ENCODE assay signal across 13 cellular contexts in the genomic region with DNA sequence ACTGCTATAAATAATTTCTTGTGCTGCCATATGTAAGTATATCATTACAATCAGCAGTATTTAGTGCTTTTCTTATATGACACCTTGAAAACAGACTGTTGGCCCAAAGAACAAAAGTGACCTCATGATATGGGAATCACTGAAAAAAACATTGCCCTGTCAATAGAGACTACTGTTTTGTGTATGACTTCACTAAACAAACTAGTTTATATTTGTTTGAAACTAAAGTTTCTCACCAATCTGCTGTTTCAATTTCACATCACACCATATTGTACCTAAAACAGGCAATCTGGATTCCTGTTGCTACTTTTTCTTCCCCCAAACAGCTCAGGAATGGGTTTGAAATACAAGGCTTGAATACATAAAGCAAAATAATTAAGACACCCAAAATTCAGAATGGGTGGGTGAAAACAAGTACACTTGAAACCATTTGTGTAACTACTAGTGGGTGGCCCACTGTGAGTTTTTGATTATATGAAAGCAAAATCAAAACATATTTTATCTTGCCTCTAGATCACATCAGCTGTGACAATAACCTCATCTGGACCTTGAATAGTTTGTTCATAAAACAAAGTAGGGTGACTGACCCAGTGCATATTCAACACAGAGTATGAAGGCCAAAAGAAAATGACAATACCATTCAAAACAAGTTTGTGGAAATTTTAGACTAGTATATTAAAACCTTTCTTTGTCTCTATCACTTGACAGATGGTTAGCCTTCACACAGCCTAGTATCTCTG. TPM values are rescaled to one million over a fixed set of nuclear protein-coding genes. Genes with fewer than 3 reads are reported as not detected.
A peak's percentile ranks its signal among the peaks of the same experiment; 100 is the strongest.
DNase-seq lines count a peak whose midpoint lies in the region; ATAC-seq and TF ChIP-seq lines count a peak whose summit lies in the region.
"Had no signal": no experiment of that assay in that cellular context is flagged by ENCODE, and none has a peak within 500 bp of the region (broad histone marks: within the 10 kb centered on the region; RNA-seq: fewer than 3 reads in every experiment).

No MANE protein-coding gene starts in this region.

- ATAC-seq in GM19023 (IDR thresholded peaks at IDR 0.05; ENCODE audit: unreplicated experiment) = peak; percentile 69
- ATAC-seq in GM21619 (IDR thresholded peaks at IDR 0.05; ENCODE audit: unreplicated experiment) = peak; percentile 68
- ATAC-seq in HG03095 (IDR thresholded peaks at IDR 0.05; ENCODE audit: unreplicated experiment) = peak; percentile 52
- ATAC-seq in body of pancreas = peak; percentile 78
- ATAC-seq in Right ventricle myocardium inferior = no peak
- no peak for ATAC-seq in left cardiac atrium
- ATAC-seq: gastroesophageal sphincter had no signal

- H3K4me3 ChIP-seq in body of pancreas = no peak overlapping the region
- H3K4me3 ChIP-seq: BLaER1 treated with 17β-estradiol and CSF1 and Interleukin-3, amounts not matched to agents 10 nM and 100 nM; gastroesophageal sphincter; right atrium auricular region had no signal

- H3K9me3 ChIP-seq in body of pancreas = no peaks in the 10 kb centered on the region
- H3K9me3 ChIP-seq: BLaER1 treated with 17β-estradiol and CSF1 and Interleukin-3, amounts not matched to agents 10 nM and 100 nM; gastroesophageal sphincter; right atrium auricular region had no signal

- in situ Hi-C loops in GM13976 (cut with MboI; ENCODE audit: low sequenced_read_pairs, unreplicated experiment) = no loop called here

- TF ChIP-seq CTCF in body of pancreas (IDR thresholded peaks at IDR 0.05) (no peak), GM13976 (IDR thresholded peaks at IDR 0.05; ENCODE audit: borderline replicate concordance, control extremely low read depth, extremely low read depth, insufficient read depth, missing control alignments) (no peak)

- H3K27me3 ChIP-seq in body of pancreas = no peaks in the 10 kb centered on the region
- H3K27me3 ChIP-seq: BLaER1 treated with 17β-estradiol and CSF1 and Interleukin-3, amounts not matched to agents 10 nM and 100 nM; gastroesophageal sphincter; right atrium auricular region had no signal

- no peaks in the 10 kb centered on the region for H3K36me3 ChIP-seq in body of pancreas (replicated peaks in 1 of 2; ENCODE audit: insufficient read depth in 1 of 2, low read depth in 2 of 2)
- H3K36me3 ChIP-seq: BLaER1 treated with 17β-estradiol and CSF1 and Interleukin-3, amounts not matched to agents 10 nM and 100 nM; gastroesophageal sphincter; right atrium auricular region had no signal

- peaks cover 19% of the 10 kb centered on the region for H3K4me1 ChIP-seq in body of pancreas

- peak overlapping the region; percentile 13 to 64 (median 48) for H3K27ac ChIP-seq in body of pancreas
- H3K27ac ChIP-seq: BLaER1 treated with 17β-estradiol and CSF1 and Interleukin-3, amounts not matched to agents 10 nM and 100 nM; gastroesophageal sphincter; right atrium auricular region had no signal

- TF ChIP-seq POLR2A in body of pancreas (IDR thresholded peaks at IDR 0.05) = no peak

- DNase-seq in body of pancreas = no peak
- DNase-seq in Right ventricle myocardium inferior (ENCODE audit: missing footprints) = no peak
- DNase-seq in GM13976 (ENCODE audit: low spot score) = no peak
- DNase-seq in middle frontal gyrus (ENCODE audit: extremely low spot score, low spot score) = no peak
- no peak for DNase-seq in left cardiac atrium
- DNase-seq: amygdala, NCI-H1105 had no signal

- intact Hi-C loops in body of pancreas (cut with DNase I) (no loop called here), Right ventricle myocardium inferior (cut with DNase I) (no loop called here), left cardiac atrium (cut with DNase I) (loop anchor here in 1 of 2 donors (5.0 kb wide), 1 partner anchor 39 kb away; no protein-coding TSS in a partner anchor)

RNA-seq across cellular contexts. Expression of a gene that starts 5.9 kb away (rescaled TPM):
- total RNA-seq in body of pancreas = 10 to 100 TPM; 48.3 to 77.1 TPM
- total RNA-seq in Right ventricle myocardium inferior = 55.7 TPM
- total RNA-seq in left cardiac atrium = 10 to 100 TPM; 59.5 to 68.8 TPM

Comparison
In these comparisons a context has a peak if more than half of its experiments do, and no peak if none do; other contexts are left out.
1. ATAC-seq: peak in GM19023 (single experiment), GM21619 (single experiment), HG03095 (single experiment) and body of pancreas (single experiment); none in Right ventricle myocardium inferior (single experiment) and left cardiac atrium (0 of 2).